Comparison of ENCODE assay signal across 2 cellular contexts in the genomic region with DNA sequence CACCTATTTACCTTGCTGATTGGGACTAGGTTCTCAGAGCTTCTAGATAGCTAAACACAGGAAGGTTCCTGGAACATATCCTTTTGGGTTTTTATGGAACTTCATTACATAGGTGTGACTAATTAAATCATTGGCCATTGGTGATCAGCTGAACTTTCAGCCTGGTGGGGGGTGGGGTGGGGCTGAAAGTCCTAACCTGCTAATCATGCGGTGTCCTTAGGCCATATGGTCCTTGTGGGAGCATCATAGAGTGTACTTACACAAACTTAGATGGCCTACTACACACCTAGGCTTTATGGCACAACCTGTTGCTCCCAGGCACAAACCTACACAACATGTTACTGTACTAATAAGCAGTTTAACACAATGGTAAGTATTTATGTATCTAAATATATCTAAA.
A peak's percentile ranks its signal among the peaks of the same experiment; 100 is the strongest.
TF ChIP-seq lines count a peak whose summit lies in the region.

No MANE protein-coding gene starts in this region.

TF ChIP-seq in HEK293, 187 proteins besides CTCF, POLR2A, EP300 and RAD21:
- peak; percentile 77 for TF ChIP-seq SCRT2 (tag by site-specific recombination; IDR thresholded peaks at IDR 0.05)
- TF ChIP-seq SCRT1 (tag by site-specific recombination; IDR thresholded peaks at IDR 0.05; ENCODE audit: borderline replicate concordance): peak; percentile 44; the same call in 1 of the 2 replicates
- no peak for TF ChIP-seq GLIS1 (tag by site-specific recombination; IDR thresholded peaks at IDR 0.05)

TF ChIP-seq in GM12878, 131 proteins besides CTCF, POLR2A, EP300 and RAD21:
- TF ChIP-seq, protein P1, sequence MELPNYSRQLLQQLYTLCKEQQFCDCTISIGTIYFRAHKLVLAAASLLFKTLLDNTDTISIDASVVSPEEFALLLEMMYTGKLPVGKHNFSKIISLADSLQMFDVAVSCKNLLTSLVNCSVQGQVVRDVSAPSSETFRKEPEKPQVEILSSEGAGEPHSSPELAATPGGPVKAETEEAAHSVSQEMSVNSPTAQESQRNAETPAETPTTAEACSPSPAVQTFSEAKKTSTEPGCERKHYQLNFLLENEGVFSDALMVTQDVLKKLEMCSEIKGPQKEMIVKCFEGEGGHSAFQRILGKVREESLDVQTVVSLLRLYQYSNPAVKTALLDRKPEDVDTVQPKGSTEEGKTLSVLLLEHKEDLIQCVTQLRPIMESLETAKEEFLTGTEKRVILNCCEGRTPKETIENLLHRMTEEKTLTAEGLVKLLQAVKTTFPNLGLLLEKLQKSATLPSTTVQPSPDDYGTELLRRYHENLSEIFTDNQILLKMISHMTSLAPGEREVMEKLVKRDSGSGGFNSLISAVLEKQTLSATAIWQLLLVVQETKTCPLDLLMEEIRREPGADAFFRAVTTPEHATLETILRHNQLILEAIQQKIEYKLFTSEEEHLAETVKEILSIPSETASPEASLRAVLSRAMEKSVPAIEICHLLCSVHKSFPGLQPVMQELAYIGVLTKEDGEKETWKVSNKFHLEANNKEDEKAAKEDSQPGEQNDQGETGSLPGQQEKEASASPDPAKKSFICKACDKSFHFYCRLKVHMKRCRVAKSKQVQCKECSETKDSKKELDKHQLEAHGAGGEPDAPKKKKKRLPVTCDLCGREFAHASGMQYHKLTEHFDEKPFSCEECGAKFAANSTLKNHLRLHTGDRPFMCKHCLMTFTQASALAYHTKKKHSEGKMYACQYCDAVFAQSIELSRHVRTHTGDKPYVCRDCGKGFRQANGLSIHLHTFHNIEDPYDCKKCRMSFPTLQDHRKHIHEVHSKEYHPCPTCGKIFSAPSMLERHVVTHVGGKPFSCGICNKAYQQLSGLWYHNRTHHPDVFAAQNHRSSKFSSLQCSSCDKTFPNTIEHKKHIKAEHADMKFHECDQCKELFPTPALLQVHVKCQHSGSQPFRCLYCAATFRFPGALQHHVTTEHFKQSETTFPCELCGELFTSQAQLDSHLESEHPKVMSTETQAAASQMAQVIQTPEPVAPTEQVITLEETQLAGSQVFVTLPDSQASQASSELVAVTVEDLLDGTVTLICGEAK (IDR thresholded peaks at IDR 0.05; ENCODE audit: borderline replicate concordance): no peak
- TF ChIP-seq TARDBP (IDR thresholded peaks at IDR 0.05; ENCODE audit: borderline replicate concordance) (no peak), YY1 (IDR thresholded peaks at IDR 0.05; ENCODE audit: low read depth, low read length) (no peak), MYC (IDR thresholded peaks at IDR 0.05; ENCODE audit: insufficient read depth, insufficient read length, insufficient replicate concordance, low read length, severe bottlenecking) (no peak), MTA2 (IDR thresholded peaks at IDR 0.05; ENCODE audit: low read depth) (no peak), SMAD5 (IDR thresholded peaks at IDR 0.05; ENCODE audit: low read depth) (no peak), CHD1 (IDR thresholded peaks at IDR 0.05; ENCODE audit: low read depth, low read length) (no peak), SIX5 (IDR thresholded peaks at IDR 0.05; ENCODE audit: low read depth, low read length, severe bottlenecking) (no peak)
- TF ChIP-seq, protein P2, sequence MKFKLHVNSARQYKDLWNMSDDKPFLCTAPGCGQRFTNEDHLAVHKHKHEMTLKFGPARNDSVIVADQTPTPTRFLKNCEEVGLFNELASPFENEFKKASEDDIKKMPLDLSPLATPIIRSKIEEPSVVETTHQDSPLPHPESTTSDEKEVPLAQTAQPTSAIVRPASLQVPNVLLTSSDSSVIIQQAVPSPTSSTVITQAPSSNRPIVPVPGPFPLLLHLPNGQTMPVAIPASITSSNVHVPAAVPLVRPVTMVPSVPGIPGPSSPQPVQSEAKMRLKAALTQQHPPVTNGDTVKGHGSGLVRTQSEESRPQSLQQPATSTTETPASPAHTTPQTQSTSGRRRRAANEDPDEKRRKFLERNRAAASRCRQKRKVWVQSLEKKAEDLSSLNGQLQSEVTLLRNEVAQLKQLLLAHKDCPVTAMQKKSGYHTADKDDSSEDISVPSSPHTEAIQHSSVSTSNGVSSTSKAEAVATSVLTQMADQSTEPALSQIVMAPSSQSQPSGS (IDR thresholded peaks at IDR 0.05; ENCODE audit: low read length): no peak
TF ChIP-seq in GM12878: peak in this region for 0.
